In the genomic region with DNA sequence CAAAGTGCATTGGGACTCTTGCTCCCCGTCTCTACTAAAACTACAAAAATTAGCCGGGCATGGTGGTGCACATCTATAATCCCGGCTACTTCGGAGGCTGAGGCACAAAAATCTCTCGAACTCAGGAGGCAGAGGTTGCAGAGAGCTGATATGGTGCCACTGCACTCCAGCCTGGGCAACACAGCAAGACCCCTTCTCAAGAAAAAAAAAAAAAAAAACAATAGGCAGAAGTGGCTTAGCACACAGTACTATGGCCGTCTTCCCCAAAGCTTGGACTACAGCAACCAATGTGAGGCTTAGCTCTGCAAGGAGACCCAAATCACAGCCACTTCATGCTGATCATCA, we compare ENCODE assay signal across 2 cellular contexts.
TF ChIP-seq lines count a peak whose summit lies in the region.

No MANE protein-coding gene starts in this region.

TF ChIP-seq in HEK293, 187 proteins besides CTCF, POLR2A, EP300 and RAD21 (continued from another document):
- TF ChIP-seq ZNF768 (tag by site-specific recombination; IDR thresholded peaks at IDR 0.05) (no peak), ZNF529 (tag by site-specific recombination; IDR thresholded peaks at IDR 0.05; ENCODE audit: insufficient replicate concordance) (no peak), GLIS1 (tag by site-specific recombination; IDR thresholded peaks at IDR 0.05) (no peak)

TF ChIP-seq in SK-N-SH, 30 proteins besides CTCF, POLR2A, EP300 and RAD21 (continued from another document):
- TF ChIP-seq, protein P1, sequence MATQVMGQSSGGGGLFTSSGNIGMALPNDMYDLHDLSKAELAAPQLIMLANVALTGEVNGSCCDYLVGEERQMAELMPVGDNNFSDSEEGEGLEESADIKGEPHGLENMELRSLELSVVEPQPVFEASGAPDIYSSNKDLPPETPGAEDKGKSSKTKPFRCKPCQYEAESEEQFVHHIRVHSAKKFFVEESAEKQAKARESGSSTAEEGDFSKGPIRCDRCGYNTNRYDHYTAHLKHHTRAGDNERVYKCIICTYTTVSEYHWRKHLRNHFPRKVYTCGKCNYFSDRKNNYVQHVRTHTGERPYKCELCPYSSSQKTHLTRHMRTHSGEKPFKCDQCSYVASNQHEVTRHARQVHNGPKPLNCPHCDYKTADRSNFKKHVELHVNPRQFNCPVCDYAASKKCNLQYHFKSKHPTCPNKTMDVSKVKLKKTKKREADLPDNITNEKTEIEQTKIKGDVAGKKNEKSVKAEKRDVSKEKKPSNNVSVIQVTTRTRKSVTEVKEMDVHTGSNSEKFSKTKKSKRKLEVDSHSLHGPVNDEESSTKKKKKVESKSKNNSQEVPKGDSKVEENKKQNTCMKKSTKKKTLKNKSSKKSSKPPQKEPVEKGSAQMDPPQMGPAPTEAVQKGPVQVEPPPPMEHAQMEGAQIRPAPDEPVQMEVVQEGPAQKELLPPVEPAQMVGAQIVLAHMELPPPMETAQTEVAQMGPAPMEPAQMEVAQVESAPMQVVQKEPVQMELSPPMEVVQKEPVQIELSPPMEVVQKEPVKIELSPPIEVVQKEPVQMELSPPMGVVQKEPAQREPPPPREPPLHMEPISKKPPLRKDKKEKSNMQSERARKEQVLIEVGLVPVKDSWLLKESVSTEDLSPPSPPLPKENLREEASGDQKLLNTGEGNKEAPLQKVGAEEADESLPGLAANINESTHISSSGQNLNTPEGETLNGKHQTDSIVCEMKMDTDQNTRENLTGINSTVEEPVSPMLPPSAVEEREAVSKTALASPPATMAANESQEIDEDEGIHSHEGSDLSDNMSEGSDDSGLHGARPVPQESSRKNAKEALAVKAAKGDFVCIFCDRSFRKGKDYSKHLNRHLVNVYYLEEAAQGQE (IDR thresholded peaks at IDR 0.05; ENCODE audit: low read depth, low read length): no peak
- TF ChIP-seq SMC3 (IDR thresholded peaks at IDR 0.05; ENCODE audit: low read depth, low read length): no peak
- no peak for TF ChIP-seq USF2 (IDR thresholded peaks at IDR 0.05; ENCODE audit: borderline replicate concordance, low read depth, low read length)
